ENCODE assay signal across 8 cellular contexts in the genomic region with DNA sequence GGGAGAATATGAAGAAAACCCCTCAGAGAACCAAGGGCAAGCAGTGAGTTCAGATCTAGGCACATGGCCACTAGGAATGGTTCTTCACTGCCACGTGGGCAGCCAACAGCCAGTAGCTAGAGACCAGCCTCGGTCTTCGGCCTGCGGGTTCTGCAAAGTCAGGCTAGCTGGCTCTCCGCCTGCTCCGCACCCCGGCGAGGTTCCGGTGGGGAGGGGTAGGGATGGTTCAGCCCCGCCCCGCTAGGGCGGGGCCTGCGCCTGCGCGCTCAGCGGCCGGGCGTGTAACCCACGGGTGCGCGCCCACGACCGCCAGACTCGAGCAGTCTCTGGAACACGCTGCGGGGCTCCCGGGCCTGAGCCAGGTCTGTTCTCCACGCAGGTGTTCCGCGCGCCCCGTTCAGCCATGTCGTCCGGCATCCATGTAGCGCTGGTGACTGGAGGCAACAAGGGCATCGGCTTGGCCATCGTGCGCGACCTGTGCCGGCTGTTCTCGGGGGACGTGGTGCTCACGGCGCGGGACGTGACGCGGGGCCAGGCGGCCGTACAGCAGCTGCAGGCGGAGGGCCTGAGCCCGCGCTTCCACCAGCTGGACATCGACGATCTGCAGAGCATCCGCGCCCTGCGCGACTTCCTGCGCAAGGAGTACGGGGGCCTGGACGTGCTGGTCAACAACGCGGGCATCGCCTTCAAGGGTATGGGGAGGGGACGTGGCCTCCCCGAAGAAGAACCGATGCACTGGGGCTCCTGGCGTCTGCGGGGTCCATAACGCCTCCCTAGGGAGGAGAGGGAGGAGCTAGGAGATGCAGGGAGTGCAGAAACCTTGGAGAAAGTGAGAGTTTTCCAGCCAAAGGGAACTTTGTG. TPM values are rescaled to one million over a fixed set of nuclear protein-coding genes. Genes with fewer than 3 reads are reported as not detected.
DNase-seq lines count a peak whose midpoint lies in the region; ATAC-seq and TF ChIP-seq lines count a peak whose summit lies in the region.

CBR1 (plus strand) TSS at position 312 of the 861 bp plus-strand sequence; CDS start at position 404, 92 bp downstream.

- H3K79me2 ChIP-seq in OCI-LY7 (ENCODE audit: insufficient read depth, low read depth, low read length) = no peaks in the 10 kb centered on the region

- H3K4me1 Mint-ChIP-seq in activated T-cell treated with anti-CD3 and anti-CD28 coated beads, Interleukin-2, amount 50 U/mL, for 4 hours (ENCODE audit: low read depth) = peaks cover 39% of the 10 kb centered on the region

- H3K4me3 Mint-ChIP-seq in activated T-cell treated with anti-CD3 and anti-CD28 coated beads, Interleukin-2, amount 50 U/mL, for 4 hours = peak within 1 kb of the TSS; percentile 88

- no peak within 1 kb of the TSS for H3K27ac ChIP-seq in HUES48 (ENCODE audit: low read depth, low read length)
- H3K27ac ChIP-seq in OCI-LY7 (ENCODE audit: low read depth, low read length, poor library complexity, severe bottlenecking) = no peak within 1 kb of the TSS
- H3K27ac ChIP-seq in esophagus (ENCODE audit: low read depth in 2 of 2, low read length in 1 of 2) = peak within 1 kb of the TSS; percentile 81 to 88
- peak within 1 kb of the TSS; percentile 80 to 85 for H3K27ac ChIP-seq in mucosa of rectum (ENCODE audit: low read depth in 2 of 2, low read length in 2 of 2)

- H3K27me3 Mint-ChIP-seq in activated T-cell treated with anti-CD3 and anti-CD28 coated beads, Interleukin-2, amount 50 U/mL, for 4 hours (ENCODE audit: low read depth) = no peaks in the 10 kb centered on the region

- H3K4me2 ChIP-seq in OCI-LY7 (ENCODE audit: low read length) = peak within 1 kb of the TSS; percentile 67

- H3K4me3 ChIP-seq in HUES48 (ENCODE audit: low read depth, low read length) (peak within 1 kb of the TSS; percentile 78), OCI-LY7 (ENCODE audit: low read depth, low read length, poor library complexity, severe bottlenecking) (peak within 1 kb of the TSS; percentile 68), esophagus (ENCODE audit: low read depth in 1 of 2, low read length in 2 of 2) (peak within 1 kb of the TSS; percentile 73 to 97), mucosa of rectum (ENCODE audit: low read length in 2 of 2) (peak within 1 kb of the TSS; percentile 86 to 90)

- no TSS peak for BruUV-seq in OCI-LY7 (replicated peaks; lab: Mats Ljungman, UMichigan)

- peaks cover 22% of the 10 kb centered on the region for H3K36me3 Mint-ChIP-seq in activated T-cell treated with anti-CD3 and anti-CD28 coated beads, Interleukin-2, amount 50 U/mL, for 4 hours (ENCODE audit: insufficient read depth)

- peaks cover 15% of the 10 kb centered on the region for H3K9me3 ChIP-seq in HUES48 (ENCODE audit: control insufficient read depth, insufficient read depth, low read length)
- peaks cover 21% of the 10 kb centered on the region for H3K9me3 ChIP-seq in OCI-LY7 (ENCODE audit: low read length)
- H3K9me3 ChIP-seq in esophagus (ENCODE audit: control insufficient read depth in 2 of 2, insufficient read depth in 1 of 2, low read depth in 1 of 2, low read length in 1 of 2) = no peaks in the 10 kb centered on the region
- no peaks in the 10 kb centered on the region for H3K9me3 ChIP-seq in mucosa of rectum (ENCODE audit: control insufficient read depth in 2 of 2, low read length in 2 of 2)

- H3K27me3 ChIP-seq in HUES48 (ENCODE audit: control insufficient read depth, insufficient read depth, low read length) = peaks cover 5% of the 10 kb centered on the region; the same call in 1 of the 2 replicates
- no peaks in the 10 kb centered on the region for H3K27me3 ChIP-seq in esophagus (ENCODE audit: control insufficient read depth in 1 of 2, insufficient read depth in 2 of 2, low read length in 2 of 2)
- no peaks in the 10 kb centered on the region for H3K27me3 ChIP-seq in mucosa of rectum (ENCODE audit: control insufficient read depth in 2 of 2, insufficient read depth in 2 of 2, low read length in 2 of 2)

- peaks cover 27% of the 10 kb centered on the region for H3K36me3 ChIP-seq in HUES48 (ENCODE audit: control insufficient read depth, insufficient read depth, low read length)
- peaks cover 5% of the 10 kb centered on the region; the same call in 1 of the 2 replicates for H3K36me3 ChIP-seq in OCI-LY7 (ENCODE audit: insufficient read depth, low read length)
- H3K36me3 ChIP-seq in esophagus (ENCODE audit: control insufficient read depth in 2 of 2, insufficient read depth in 2 of 2, low read length in 1 of 2) = peaks cover 0 to 8% of the 10 kb centered on the region in 2 donors
- peaks cover 0 to 14% of the 10 kb centered on the region in 2 donors for H3K36me3 ChIP-seq in mucosa of rectum (ENCODE audit: control insufficient read depth in 2 of 2, insufficient read depth in 2 of 2, low read length in 2 of 2)

- no peaks in the 10 kb centered on the region for H3K9me2 ChIP-seq in OCI-LY7 (ENCODE audit: insufficient read depth, low read length)

- H3K4me1 ChIP-seq in HUES48 (ENCODE audit: control insufficient read depth, insufficient read depth, low read length) = peaks cover 27% of the 10 kb centered on the region; the same call in 1 of the 2 replicates
- H3K4me1 ChIP-seq in OCI-LY7 (ENCODE audit: insufficient read depth, low read length, poor library complexity, severe bottlenecking) = peaks cover 9% of the 10 kb centered on the region
- H3K4me1 ChIP-seq in esophagus (ENCODE audit: control insufficient read depth in 2 of 2, insufficient read depth in 2 of 2, low read length in 1 of 2) = peaks cover 5 to 6% of the 10 kb centered on the region in 2 donors
- H3K4me1 ChIP-seq in mucosa of rectum (ENCODE audit: control insufficient read depth in 2 of 2, insufficient read depth in 2 of 2, low read length in 2 of 2) = peaks cover 12 to 34% of the 10 kb centered on the region in 2 donors

- peaks cover 8% of the 10 kb centered on the region for H3K9me3 Mint-ChIP-seq in activated T-cell treated with anti-CD3 and anti-CD28 coated beads, Interleukin-2, amount 50 U/mL, for 4 hours

- no peak for TF ChIP-seq CTCF in OCI-LY7 (conservative IDR thresholded peaks at IDR 0.05; ENCODE audit: low read length)

- 1% methylated on average over 70 to 71 of the region's 71 CpGs for WGBS in esophagus, 2 donors

- H4K20me1 ChIP-seq in OCI-LY7 (ENCODE audit: insufficient read depth, low read length) = no peaks in the 10 kb centered on the region

- POLR2A ChIA-PET in OCI-LY7 (lab: Charles Lee) = interaction anchor here (0.6 kb wide), 1 partner anchor 12 kb away, joined by 3 read pairs; no protein-coding TSS in a partner anchor

- H2AFZ ChIP-seq in OCI-LY7 (ENCODE audit: low read length) = peak within 1 kb of the TSS; percentile 86

- CTCF ChIA-PET in OCI-LY7 (lab: Charles Lee; ENCODE audit: unreplicated experiment) = no interaction called here

- ATAC-seq in GM21390 (IDR thresholded peaks at IDR 0.05; ENCODE audit: unreplicated experiment) = peak; percentile 93
- peak; percentile 98 for ATAC-seq in activated T-cell treated with anti-CD3 and anti-CD28 coated beads, Interleukin-2, amount 50 U/mL, for 4 hours

- intact Hi-C loops in OCI-LY7 (cut with micrococcal nuclease; ENCODE audit: unreplicated experiment) = no loop called here

- peak within 1 kb of the TSS; percentile 40; the same call in 1 of the 2 replicates for H3K9ac ChIP-seq in HUES48 (ENCODE audit: low read depth, low read length)
- peak within 1 kb of the TSS; percentile 81 to 86 for H3K9ac ChIP-seq in mucosa of rectum (ENCODE audit: low read depth in 1 of 2, low read length in 2 of 2)

- DNase-seq in COLO668 (lab: John Stamatoyannopoulos, UW; ENCODE audit: unreplicated experiment) = peak; percentile 96
- peak; percentile 78 for DNase-seq in OCI-LY7 (ENCODE audit: low spot score)
- peak; percentile 84 for DNase-seq in activated T-cell treated with anti-CD3 and anti-CD28 coated beads, Interleukin-2, amount 50 U/mL, for 4 hours
- DNase-seq in stimulated activated CD8-positive, alpha-beta memory T cell treated with anti-CD3 and anti-CD28 coated beads, Interleukin-4, amount 100 ng/mL, for 4 hours (ENCODE audit: low read depth in 2 of 2, low spot score in 1 of 2) = peak; percentile 68 to 83

RNA-seq across cellular contexts. Expression of gene CBR1, which starts in this region (rescaled TPM):
- total RNA-seq in OCI-LY7 (2014; rRNA removed; shearing (Covaris generic)) = 12.0 TPM in 2 replicates
- total RNA-seq in OCI-LY7 (2022) = not detected in 2 replicates
- 10 to 100 TPM; 45.5 to 57.0 (median 56.8) TPM for total RNA-seq in activated T-cell treated with anti-CD3 and anti-CD28 coated beads, Interleukin-2, amount 50 U/mL, for 4 hours
- 100 to 1,000 TPM; 102 to 207 TPM for polyA plus RNA-seq in esophagus

Comparison
In these comparisons a context has a peak if more than half of its experiments do, and no peak if none do; other contexts are left out.
1. H3K27ac ChIP-seq: peak in esophagus (2 of 2) and mucosa of rectum (2 of 2); none in HUES48 (single experiment) and OCI-LY7 (single experiment).
2. Peak in every context shown above with its lines, with median percentiles within 50 percentile points of each other: DNase-seq and H3K4me3 ChIP-seq.